17 cellular contexts compared by ENCODE assay signal in genomic region chr6:28003059-28003458, GRCh38. TPM values are rescaled to one million over a fixed set of nuclear protein-coding genes. Genes with fewer than 3 reads are reported as not detected.
DNase-seq lines count a peak whose midpoint lies in the region; ATAC-seq and TF ChIP-seq lines count a peak whose summit lies in the region.
"Had no signal": no experiment of that assay in that cellular context is flagged by ENCODE, and none has a peak within 500 bp of the region (broad histone marks: within the 10 kb centered on the region; RNA-seq: fewer than 3 reads in every experiment).

No MANE protein-coding gene starts in this region.

- no peak overlapping the region for H2AK5ac ChIP-seq in mesendoderm (ENCODE audit: low read length)

- no peak overlapping the region for H3K4me2 ChIP-seq in mesendoderm (ENCODE audit: low read length)
- H3K4me2 ChIP-seq: A549, BLaER1 had no signal

- H3K9ac ChIP-seq in mucosa of rectum (ENCODE audit: low read depth in 1 of 2, low read length in 2 of 2) (peak overlapping the region in 1 of 2 donors; percentile 5), mesendoderm (ENCODE audit: low read length) (no peak overlapping the region)
- H3K9ac ChIP-seq: BLaER1 had no signal

- no peak overlapping the region for H4K5ac ChIP-seq in mesendoderm (ENCODE audit: low read length)

- H2BK5ac ChIP-seq in mesendoderm (ENCODE audit: low read length) = no peak overlapping the region

- H3K4me3 ChIP-seq in mucosa of rectum (ENCODE audit: low read length in 2 of 2) (peak overlapping the region; percentile 35 to 38), mesendoderm (ENCODE audit: low read length) (no peak overlapping the region)
- H3K4me3 ChIP-seq in naive thymus-derived CD4-positive, alpha-beta T cell (ENCODE audit: low read length) = no peak overlapping the region
- H3K4me3 ChIP-seq: A549, BLaER1 had no signal

- no peak overlapping the region for H2BK120ac ChIP-seq in mesendoderm (ENCODE audit: low read depth, low read length)

- H3K27ac ChIP-seq in mucosa of rectum (ENCODE audit: low read depth in 2 of 2, low read length in 2 of 2) = peak overlapping the region; percentile 79 to 86
- H3K27ac ChIP-seq in mesendoderm (ENCODE audit: low read depth, low read length) = no peak overlapping the region
- no peak overlapping the region for H3K27ac ChIP-seq in naive thymus-derived CD4-positive, alpha-beta T cell (ENCODE audit: low read depth, low read length)
- H3K27ac ChIP-seq: A549, BLaER1 had no signal

- no peaks in the 10 kb centered on the region for H3K79me2 ChIP-seq in mesendoderm (ENCODE audit: control insufficient read depth, insufficient read depth, low read length)

- no peak overlapping the region for H3K56ac ChIP-seq in mesendoderm (ENCODE audit: low read length)

- no peak overlapping the region for H3K4me3 Mint-ChIP-seq in WTC11
- H3K4me3 Mint-ChIP-seq in naive thymus-derived CD4-positive, alpha-beta T cell = no peak overlapping the region
- H3K4me3 Mint-ChIP-seq: CD4-positive, alpha-beta memory T cell had no signal

- peaks cover 34% of the 10 kb centered on the region for H3K4me1 Mint-ChIP-seq in WTC11
- H3K4me1 Mint-ChIP-seq in naive thymus-derived CD4-positive, alpha-beta T cell = no peaks in the 10 kb centered on the region
- H3K4me1 Mint-ChIP-seq: CD4-positive, alpha-beta memory T cell had no signal

- H3K36me3 Mint-ChIP-seq in WTC11 = no peaks in the 10 kb centered on the region
- H3K36me3 Mint-ChIP-seq in naive thymus-derived CD4-positive, alpha-beta T cell = peaks cover 0 to 7% (median 0%) of the 10 kb centered on the region in 5 donors
- H3K36me3 Mint-ChIP-seq: CD4-positive, alpha-beta memory T cell had no signal

- intact Hi-C loops in naive thymus-derived CD4-positive, alpha-beta T cell (cut with micrococcal nuclease) = no loop called here

- H3K27me3 ChIP-seq in mucosa of rectum (ENCODE audit: control insufficient read depth in 2 of 2, insufficient read depth in 2 of 2, low read length in 2 of 2) = no peaks in the 10 kb centered on the region
- no peaks in the 10 kb centered on the region for H3K27me3 ChIP-seq in mesendoderm (ENCODE audit: insufficient read depth, low read length, poor library complexity)
- no peaks in the 10 kb centered on the region for H3K27me3 ChIP-seq in naive thymus-derived CD4-positive, alpha-beta T cell (ENCODE audit: control insufficient read depth in 2 of 2, insufficient read depth in 2 of 2, low read length in 2 of 2)
- H3K27me3 ChIP-seq: BLaER1 had no signal

- H2BK15ac ChIP-seq in mesendoderm (replicated peaks; ENCODE audit: low read depth) = no peak overlapping the region

- peak overlapping the region; percentile 51; the same call in 1 of the 2 replicates for H3K27ac Mint-ChIP-seq in WTC11
- no peak overlapping the region for H3K27ac Mint-ChIP-seq in naive thymus-derived CD4-positive, alpha-beta T cell
- H3K27ac Mint-ChIP-seq: CD4-positive, alpha-beta memory T cell had no signal

- no peak for TF ChIP-seq CTCF in WTC11 (IDR thresholded peaks at IDR 0.05)

- CTCF ChIA-PET in WTC11 (lab: Charles Lee) = no interaction called here
- CTCF ChIA-PET in naive thymus-derived CD4-positive, alpha-beta T cell (lab: Charles Lee) = no interaction called here

- POLR2A ChIA-PET in WTC11 (lab: Charles Lee) = no interaction called here
- POLR2A ChIA-PET in naive thymus-derived CD4-positive, alpha-beta T cell (lab: Charles Lee) = no interaction called here

- H3K4ac ChIP-seq in mesendoderm (ENCODE audit: low read depth, low read length) = no peak overlapping the region

- H3K36me3 ChIP-seq in mucosa of rectum (ENCODE audit: control insufficient read depth in 2 of 2, insufficient read depth in 2 of 2, low read length in 2 of 2) = no peaks in the 10 kb centered on the region
- no peaks in the 10 kb centered on the region for H3K36me3 ChIP-seq in mesendoderm (ENCODE audit: control insufficient read depth, insufficient read depth, low read length)
- H3K36me3 ChIP-seq in naive thymus-derived CD4-positive, alpha-beta T cell (ENCODE audit: control insufficient read depth in 2 of 3, insufficient read depth in 3 of 3, low read length in 3 of 3) = no peaks in the 10 kb centered on the region
- H3K36me3 ChIP-seq: BLaER1 had no signal

- no peak overlapping the region for H3K23ac ChIP-seq in mesendoderm (ENCODE audit: low read length)

- no peaks in the 10 kb centered on the region for H3K27me3 Mint-ChIP-seq in WTC11 (ENCODE audit: low read depth)
- peaks cover 5 to 50% (median 29%) of the 10 kb centered on the region in 5 donors for H3K27me3 Mint-ChIP-seq in naive thymus-derived CD4-positive, alpha-beta T cell

- H3K18ac ChIP-seq in mesendoderm (ENCODE audit: low read length) = no peak overlapping the region

- no CpG with 5 or more reads among the region's 5 CpGs for WGBS in mesendoderm (ENCODE audit: extremely low coverage, insufficient coverage, low lambda C conversion rate)

- no peaks in the 10 kb centered on the region for H3K9me3 Mint-ChIP-seq in WTC11
- peaks cover 0 to 3% (median 0%) of the 10 kb centered on the region in 11 donors for H3K9me3 Mint-ChIP-seq in naive thymus-derived CD4-positive, alpha-beta T cell

- H3K4me1 ChIP-seq in mucosa of rectum (ENCODE audit: control insufficient read depth in 2 of 2, insufficient read depth in 2 of 2, low read length in 2 of 2) (peaks cover 14 to 33% of the 10 kb centered on the region in 2 donors), mesendoderm (ENCODE audit: control insufficient read depth, low read depth, low read length) (peaks cover 3% of the 10 kb centered on the region)
- no peaks in the 10 kb centered on the region for H3K4me1 ChIP-seq in naive thymus-derived CD4-positive, alpha-beta T cell (ENCODE audit: control insufficient read depth in 2 of 2, insufficient read depth in 2 of 2, low read length in 2 of 2)
- H3K4me1 ChIP-seq: A549 had no signal

- peak; percentile 89 for DNase-seq in DMS53 (lab: John Stamatoyannopoulos, UW)
- peak; percentile 39 for DNase-seq in NCI-H146 treated with DMSO at 0.1 percent for 48 hours (lab: John Stamatoyannopoulos, UW; ENCODE audit: unreplicated experiment)
- no peak for DNase-seq in WTC11 (ENCODE audit: low spot score)
- no peak for DNase-seq in mesendoderm
- no peak for DNase-seq in naive thymus-derived CD4-positive, alpha-beta T cell
- DNase-seq: CD4-positive, alpha-beta memory T cell; GDM1; HCEC 1CT; KBM-7; NCI-H1436; NCI-H446 treated with DMSO at 0.1 percent for 48 hours; NCI-H82 had no signal

- H3K79me1 ChIP-seq in mesendoderm (ENCODE audit: low read length) = no peaks in the 10 kb centered on the region

- H3K9me3 ChIP-seq in mucosa of rectum (ENCODE audit: control insufficient read depth in 2 of 2, low read length in 2 of 2) = no peaks in the 10 kb centered on the region
- H3K9me3 ChIP-seq in naive thymus-derived CD4-positive, alpha-beta T cell (ENCODE audit: control insufficient read depth in 2 of 3, low read length in 3 of 3) = no peaks in the 10 kb centered on the region
- H3K9me3 ChIP-seq: A549, BLaER1 had no signal

- no peak overlapping the region for H4K8ac ChIP-seq in mesendoderm (ENCODE audit: low read depth, low read length)

- ATAC-seq in WTC11 = no peak
- ATAC-seq in HG02973 (IDR thresholded peaks at IDR 0.05; ENCODE audit: unreplicated experiment) = no peak
- ATAC-seq in naive thymus-derived CD4-positive, alpha-beta T cell = no peak
- ATAC-seq: A549 had no signal

TF ChIP-seq in WTC11, 78 proteins besides CTCF, POLR2A, EP300 and RAD21 (continues in another document):
- no peak for TF ChIP-seq ZNF416 (CRISPR knock-in tag; IDR thresholded peaks at IDR 0.05)
- TF ChIP-seq AR (CRISPR knock-in tag; IDR thresholded peaks at IDR 0.05) = no peak
- TF ChIP-seq STAT6 (CRISPR knock-in tag; conservative IDR thresholded peaks at IDR 0.05; ENCODE audit: low read depth) = no peak

RNA-seq across cellular contexts. Expression of gene OR2B6, which starts 46.0 kb away (rescaled TPM):
- total RNA-seq in WTC11 (2021) = not detected in 3 replicates
- 0.08 TPM for polyA plus RNA-seq in mesendoderm (2013, experiment 1 of 2)
- polyA plus RNA-seq in mesendoderm (2013, experiment 2 of 2) = 0.20 TPM
- not detected for total RNA-seq in naive thymus-derived CD4-positive, alpha-beta T cell
- polyA plus RNA-seq in naive thymus-derived CD4-positive, alpha-beta T cell = not detected
- total RNA-seq: CD4-positive, alpha-beta memory T cell; T-helper 1 cell treated with Interleukin-12 subunit alpha and Interleukin-12 subunit beta and Interleukin-4 antibody, amounts not matched to agents 30 ng/mL and 1 ng/mL, for 36 hours had no signal
- polyA plus RNA-seq: CD4-positive, alpha-beta memory T cell had no signal

Comparison
In these comparisons a context has a peak if more than half of its experiments do, and no peak if none do; other contexts are left out.
1. DNase-seq: peak in DMS53 (single experiment) and NCI-H146 treated with DMSO at 0.1 percent for 48 hours (single experiment); none in WTC11 (single experiment), mesendoderm (single experiment) and naive thymus-derived CD4-positive, alpha-beta T cell (0 of 9).
2. H3K27ac ChIP-seq: peak in mucosa of rectum (2 of 2); none in mesendoderm (single experiment) and naive thymus-derived CD4-positive, alpha-beta T cell (single experiment).
3. H3K4me3 ChIP-seq: peak in mucosa of rectum (2 of 2); none in mesendoderm (single experiment) and naive thymus-derived CD4-positive, alpha-beta T cell (single experiment).